ENCODE assay signal across 22 cellular contexts in genomic region chr10:86315543-86315942, GRCh38. TPM values are rescaled to one million over a fixed set of nuclear protein-coding genes. Genes with fewer than 3 reads are reported as not detected.
DNase-seq lines count a peak whose midpoint lies in the region; TF ChIP-seq lines count a peak whose summit lies in the region.
"Had no signal": no experiment of that assay in that cellular context is flagged by ENCODE, and none has a peak within 500 bp of the region (broad histone marks: within the 10 kb centered on the region; RNA-seq: fewer than 3 reads in every experiment).

No MANE protein-coding gene starts in this region.

- H3K9me3 ChIP-seq in HEK293 (ENCODE audit: control insufficient read depth, insufficient read depth, low read depth, low read length) (no peaks in the 10 kb centered on the region), A673 (ENCODE audit: low read depth, low read length, poor library complexity, severe bottlenecking) (no peaks in the 10 kb centered on the region)
- H3K9me3 ChIP-seq: A549, BLaER1 had no signal

- H3K79me2 ChIP-seq in mesendoderm (ENCODE audit: control insufficient read depth, insufficient read depth, low read length) = no peaks in the 10 kb centered on the region

- no peak overlapping the region for H3K23ac ChIP-seq in mesendoderm (ENCODE audit: low read length)

- H3K9ac ChIP-seq in mesendoderm (ENCODE audit: low read length) = no peak overlapping the region
- H3K9ac ChIP-seq: BLaER1 had no signal

- H2BK15ac ChIP-seq in mesendoderm (replicated peaks; ENCODE audit: low read depth) = no peak overlapping the region

- H3K27me3 Mint-ChIP-seq in chondrocyte (ENCODE audit: low read depth) = peaks cover 11% of the 10 kb centered on the region

- intact Hi-C loops in A673 (cut with micrococcal nuclease; ENCODE audit: unreplicated experiment) = no loop called here

- TF ChIP-seq CTCF in HEK293 (tag by site-specific recombination; IDR thresholded peaks at IDR 0.05) (no peak), chondrocyte (IDR thresholded peaks at IDR 0.05) (no peak), A673 (conservative IDR thresholded peaks at IDR 0.05; ENCODE audit: low read depth, low read length) (no peak)

- POLR2A ChIA-PET in HEK293 (lab: Yijun Ruan, JAX) = no interaction called here
- POLR2A ChIA-PET in A673 (lab: Charles Lee; ENCODE audit: low non-redundant PET) = no interaction called here

- H3K36me3 Mint-ChIP-seq in chondrocyte (ENCODE audit: low read depth) = no peaks in the 10 kb centered on the region
- H3K36me3 Mint-ChIP-seq: CD14-positive monocyte; CD4-positive, alpha-beta memory T cell had no signal

- no peak overlapping the region for H3K27ac Mint-ChIP-seq in chondrocyte (ENCODE audit: unreplicated experiment)
- H3K27ac Mint-ChIP-seq: CD4-positive, alpha-beta memory T cell; H9 had no signal

- DNase-seq in chondrocyte (ENCODE audit: low spot score) (peak; percentile 13), mesenteric fat pad (ENCODE audit: low spot score) (peak; percentile 26), substantia nigra (lab: John Stamatoyannopoulos, UW) (no peak), mesendoderm (no peak), A673 (ENCODE audit: low spot score) (no peak), NCI-H1105 (lab: John Stamatoyannopoulos, UW) (no peak)
- DNase-seq in activated CD4-positive, CD25-positive, alpha-beta regulatory T cell (lab: John Stamatoyannopoulos, UW) = no peak
- DNase-seq: CD4-positive, alpha-beta memory T cell; DMS 273 treated with DMSO at 0.1 percent for 48 hours; DMS53; DND-41; EL; GOT3 had no signal

- no TSS peak for BruUV-seq in A673 (replicated peaks; lab: Mats Ljungman, UMichigan)

- no peaks in the 10 kb centered on the region for H3K79me1 ChIP-seq in mesendoderm (ENCODE audit: low read length)

- H3K4me1 ChIP-seq in HEK293 (ENCODE audit: control insufficient read depth, insufficient read depth, low read length) (0 out of 2 replicates have a peak, but pooled peaks cover 3% of the 10 kb centered on the region), mesendoderm (ENCODE audit: control insufficient read depth, low read depth, low read length) (no peaks in the 10 kb centered on the region), A673 (ENCODE audit: insufficient read depth, low read length, poor library complexity, severe bottlenecking) (peaks cover 4% of the 10 kb centered on the region)
- H3K4me1 ChIP-seq: A549, BLaER1 had no signal

- H3K56ac ChIP-seq in mesendoderm (ENCODE audit: low read length) = no peak overlapping the region

- no peak overlapping the region for H4K5ac ChIP-seq in mesendoderm (ENCODE audit: low read length)

- no peak overlapping the region for H3K4ac ChIP-seq in mesendoderm (ENCODE audit: low read depth, low read length)

- H3K27me3 ChIP-seq in mesendoderm (ENCODE audit: insufficient read depth, low read length, poor library complexity) (no peaks in the 10 kb centered on the region), A673 (replicated peaks; ENCODE audit: insufficient read depth, low read depth, low read length, poor library complexity) (no peaks in the 10 kb centered on the region)
- H3K27me3 ChIP-seq: BLaER1 had no signal

- no peak overlapping the region for H3K18ac ChIP-seq in mesendoderm (ENCODE audit: low read length)

- H2BK120ac ChIP-seq in mesendoderm (ENCODE audit: low read depth, low read length) = no peak overlapping the region

- H3K27ac ChIP-seq in HEK293 (ENCODE audit: extremely low read depth, low read depth, low read length) (no peak overlapping the region), substantia nigra (ENCODE audit: low read depth, low read length, poor library complexity, severe bottlenecking) (peak overlapping the region; percentile 96), mesendoderm (ENCODE audit: low read depth, low read length) (no peak overlapping the region), A673 (ENCODE audit: low read depth, low read length, poor library complexity, severe bottlenecking) (no peak overlapping the region)
- H3K27ac ChIP-seq: 22Rv1, A549, BLaER1 had no signal

- H3K9me3 Mint-ChIP-seq in chondrocyte (ENCODE audit: low read depth) = no peaks in the 10 kb centered on the region
- H3K9me3 Mint-ChIP-seq: CD4-positive, alpha-beta memory T cell; H9 had no signal

- no peak overlapping the region for H4K8ac ChIP-seq in mesendoderm (ENCODE audit: low read depth, low read length)

- no peak overlapping the region for H2BK5ac ChIP-seq in mesendoderm (ENCODE audit: low read length)

- H3K4me3 Mint-ChIP-seq in chondrocyte (ENCODE audit: unreplicated experiment) = no peak overlapping the region
- H3K4me3 Mint-ChIP-seq: CD14-positive monocyte; CD4-positive, alpha-beta memory T cell; H9 had no signal

- no peak overlapping the region for H3K4me2 ChIP-seq in mesendoderm (ENCODE audit: low read length)
- H3K4me2 ChIP-seq: A549, BLaER1 had no signal

- no peak overlapping the region for H2AK5ac ChIP-seq in mesendoderm (ENCODE audit: low read length)

- H3K4me3 ChIP-seq in HEK293 (ENCODE audit: low read depth, low read length) (no peak overlapping the region), mesendoderm (ENCODE audit: low read length) (no peak overlapping the region), A673 (ENCODE audit: low read depth, low read length, poor library complexity, severe bottlenecking) (no peak overlapping the region)
- H3K4me3 ChIP-seq: A549, BLaER1, GM12878 had no signal

- H3K4me1 Mint-ChIP-seq in chondrocyte (ENCODE audit: low read depth) = no peaks in the 10 kb centered on the region
- H3K4me1 Mint-ChIP-seq: CD14-positive monocyte; CD4-positive, alpha-beta memory T cell had no signal

- CTCF ChIA-PET in HEK293 (lab: Yijun Ruan, JAX) = no interaction called here
- CTCF ChIA-PET in A673 (lab: Charles Lee) = no interaction called here

- H3K36me3 ChIP-seq in HEK293 (ENCODE audit: control insufficient read depth in 2 of 2, insufficient read depth in 1 of 2, low read length in 2 of 2) (no peaks in the 10 kb centered on the region), mesendoderm (ENCODE audit: control insufficient read depth, insufficient read depth, low read length) (no peaks in the 10 kb centered on the region), A673 (ENCODE audit: insufficient read depth, low read length, poor library complexity, severe bottlenecking) (no peaks in the 10 kb centered on the region)
- H3K36me3 ChIP-seq: BLaER1 had no signal

TF ChIP-seq in HEK293, 187 proteins besides CTCF, POLR2A, EP300 and RAD21:
- TF ChIP-seq ZNF707 (tag by site-specific recombination; IDR thresholded peaks at IDR 0.05) = no peak
- no peak for TF ChIP-seq ZNF23 (tag by site-specific recombination; IDR thresholded peaks at IDR 0.05; ENCODE audit: borderline replicate concordance)
- TF ChIP-seq ZNF777 (tag by site-specific recombination; IDR thresholded peaks at IDR 0.05; ENCODE audit: borderline replicate concordance) = no peak
- TF ChIP-seq ZNF76 (tag by site-specific recombination; IDR thresholded peaks at IDR 0.05; ENCODE audit: borderline replicate concordance, low read depth) = no peak
- TF ChIP-seq ZSCAN5A (tag by site-specific recombination; IDR thresholded peaks at IDR 0.05) = no peak
- TF ChIP-seq KLF8 (tag by site-specific recombination; IDR thresholded peaks at IDR 0.05) = no peak
- TF ChIP-seq ZNF394 (tag by site-specific recombination; IDR thresholded peaks at IDR 0.05; ENCODE audit: borderline replicate concordance) = no peak
- peak; percentile 97 for TF ChIP-seq ZFHX2 (tag by site-specific recombination; conservative IDR thresholded peaks at IDR 0.05)
- TF ChIP-seq EGR2 (tag by site-specific recombination; IDR thresholded peaks at IDR 0.05; ENCODE audit: low read depth) = peak; percentile 100
- no peak for TF ChIP-seq ZNF157 (tag by site-specific recombination; IDR thresholded peaks at IDR 0.05)

RNA-seq across cellular contexts. Expression of gene GRID1, which starts 51.1 kb away (rescaled TPM):
- total RNA-seq in chondrocyte (0.60 to 2.2 TPM (median 0.62 TPM) in 3 replicates), mesenteric fat pad (2.1 TPM), A673 (2021) (not detected in 2 replicates)
- polyA plus RNA-seq in mesendoderm (2013, experiment 1 of 2) = 0.28 TPM
- 0.29 TPM for polyA plus RNA-seq in mesendoderm (2013, experiment 2 of 2)
- total RNA-seq: CD4-positive, alpha-beta memory T cell; HepG2 had no signal
- polyA plus RNA-seq: AG04450; CD14-positive monocyte; CD4-positive, alpha-beta memory T cell had no signal

Comparison
In these comparisons a context has a peak if more than half of its experiments do, and no peak if none do; other contexts are left out.
1. DNase-seq: peak in chondrocyte (single experiment) and mesenteric fat pad (single experiment); none in substantia nigra (0 of 49), mesendoderm (single experiment), activated CD4-positive, CD25-positive, alpha-beta regulatory T cell (0 of 4), A673 (single experiment) and NCI-H1105 (single experiment).